In the genomic region with DNA sequence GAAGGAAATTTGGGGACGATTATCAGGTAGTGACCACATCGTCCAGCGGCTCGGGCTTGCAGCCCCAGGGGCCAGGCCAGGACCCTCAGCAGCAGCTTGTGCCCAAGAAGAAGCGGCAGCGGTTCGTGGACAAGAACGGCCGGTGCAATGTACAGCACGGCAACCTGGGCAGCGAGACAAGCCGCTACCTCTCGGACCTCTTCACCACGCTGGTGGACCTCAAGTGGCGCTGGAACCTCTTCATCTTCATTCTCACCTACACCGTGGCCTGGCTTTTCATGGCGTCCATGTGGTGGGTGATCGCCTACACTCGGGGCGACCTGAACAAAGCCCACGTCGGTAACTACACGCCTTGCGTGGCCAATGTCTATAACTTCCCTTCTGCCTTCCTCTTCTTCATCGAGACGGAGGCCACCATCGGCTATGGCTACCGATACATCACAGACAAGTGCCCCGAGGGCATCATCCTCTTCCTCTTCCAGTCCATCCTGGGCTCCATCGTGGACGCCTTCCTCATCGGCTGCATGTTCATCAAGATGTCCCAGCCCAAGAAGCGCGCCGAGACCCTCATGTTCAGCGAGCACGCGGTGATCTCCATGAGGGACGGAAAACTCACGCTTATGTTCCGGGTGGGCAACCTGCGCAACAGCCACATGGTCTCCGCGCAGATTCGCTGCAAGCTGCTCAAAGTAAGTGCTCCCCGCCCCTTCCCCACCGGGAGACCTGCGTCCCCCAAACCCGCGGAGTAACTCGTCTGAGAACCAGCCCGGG, we compare ENCODE assay signal across 9 cellular contexts. TPM values are rescaled to one million over a fixed set of nuclear protein-coding genes. Genes with fewer than 3 reads are reported as not detected.
DNase-seq lines count a peak whose midpoint lies in the region; TF ChIP-seq lines count a peak whose summit lies in the region.
"Had no signal": no experiment of that assay in that cellular context is flagged by ENCODE, and none has a peak within 500 bp of the region (broad histone marks: within the 10 kb centered on the region; RNA-seq: fewer than 3 reads in every experiment).

No MANE protein-coding gene starts in this region.

- peaks cover 9% of the 10 kb centered on the region for H3K9me3 Mint-ChIP-seq in Caco-2 (ENCODE audit: unreplicated experiment)

- H3K9me3 ChIP-seq in Caco-2: no peaks in the 10 kb centered on the region
- H3K9me3 ChIP-seq in right atrium auricular region: no peaks in the 10 kb centered on the region
- no peaks in the 10 kb centered on the region for H3K9me3 ChIP-seq in parathyroid adenoma (ENCODE audit: control insufficient read depth, low read length)

- no peaks in the 10 kb centered on the region for H3K4me1 Mint-ChIP-seq in Caco-2 (ENCODE audit: low read depth, unreplicated experiment)

- H3K4me1 ChIP-seq in Caco-2: 0 out of 2 replicates have a peak, but pooled peaks cover 6% of the 10 kb centered on the region
- peaks cover 0 to 22% of the 10 kb centered on the region in 2 donors for H3K4me1 ChIP-seq in right atrium auricular region
- no peaks in the 10 kb centered on the region for H3K4me1 ChIP-seq in parathyroid adenoma

- H3K27me3 ChIP-seq in Caco-2 (replicated peaks; ENCODE audit: control insufficient read depth, insufficient read depth, low read length) (no peaks in the 10 kb centered on the region), right atrium auricular region (peaks cover 0 to 5% of the 10 kb centered on the region in 2 donors), parathyroid adenoma (ENCODE audit: control insufficient read depth, insufficient read depth, low read length) (peaks cover 3% of the 10 kb centered on the region)

- H3K9ac ChIP-seq in parathyroid adenoma: no peak overlapping the region

- no TSS peak for BruUV-seq in Caco-2 (replicated peaks; lab: Mats Ljungman, UMichigan)

- H3K4me3 Mint-ChIP-seq in Caco-2 (ENCODE audit: unreplicated experiment): peak overlapping the region; percentile 42
- H3K4me3 Mint-ChIP-seq: stimulated activated naive CD8-positive, alpha-beta T cell treated with anti-CD3 and anti-CD28 coated beads, Interleukin-15, Interleukin-2, amounts not matched to agents 100 ng/mL and 50 ng/mL, for 24 hours had no signal

- peak overlapping the region; percentile 72 for H3K4me2 ChIP-seq in parathyroid adenoma (ENCODE audit: low read length)

- no peak overlapping the region for H3K27ac Mint-ChIP-seq in Caco-2 (ENCODE audit: unreplicated experiment)
- H3K27ac Mint-ChIP-seq: stimulated activated naive CD8-positive, alpha-beta T cell treated with anti-CD3 and anti-CD28 coated beads, Interleukin-15, Interleukin-2, amounts not matched to agents 100 ng/mL and 50 ng/mL, for 24 hours had no signal

- peaks cover 25% of the 10 kb centered on the region for H3K27me3 Mint-ChIP-seq in Caco-2 (ENCODE audit: insufficient read depth, unreplicated experiment)

- DNase-seq in Caco-2 (no peak), right atrium auricular region (ENCODE audit: low spot score) (no peak), ureter (ENCODE audit: low spot score) (no peak), cerebellum (ENCODE audit: low spot score) (no peak), NCI-H1092 treated with DMSO at 0.1 percent for 48 hours (lab: John Stamatoyannopoulos, UW) (no peak), NCI-H1930 (lab: John Stamatoyannopoulos, UW) (no peak)

- intact Hi-C loops in Caco-2 (cut with micrococcal nuclease; ENCODE audit: unreplicated experiment): no loop called here

- H3K4me3 ChIP-seq in Caco-2 (ENCODE audit: low read depth, low read length): no peak overlapping the region
- peak overlapping the region; percentile 58 to 60 for H3K4me3 ChIP-seq in right atrium auricular region
- peak overlapping the region; percentile 45 for H3K4me3 ChIP-seq in parathyroid adenoma (ENCODE audit: low read depth, low read length)

- H3K27ac ChIP-seq in VCaP (peak overlapping the region; percentile 83), right atrium auricular region (peak overlapping the region; percentile 78 to 97), parathyroid adenoma (no peak overlapping the region)

- no peaks in the 10 kb centered on the region for H3K79me2 ChIP-seq in parathyroid adenoma

- no peaks in the 10 kb centered on the region for H3K36me3 Mint-ChIP-seq in Caco-2 (ENCODE audit: insufficient read depth, unreplicated experiment)

- no peak for TF ChIP-seq CTCF in Caco-2 (IDR thresholded peaks at IDR 0.05; ENCODE audit: insufficient read depth in 1 of 2, low read depth in 1 of 2, low read length in 1 of 2, severe bottlenecking in 1 of 2, unreplicated experiment in 1 of 2)
- TF ChIP-seq CTCF in VCaP (conservative IDR thresholded peaks at IDR 0.05): no peak
- no peak for TF ChIP-seq CTCF in right atrium auricular region (IDR thresholded peaks at IDR 0.05)
- no peak for TF ChIP-seq CTCF in parathyroid adenoma (IDR thresholded peaks at IDR 0.05)

- CTCF ChIA-PET in Caco-2 (lab: Charles Lee): no interaction called here

- POLR2A ChIA-PET in Caco-2 (lab: Charles Lee): no interaction called here

- H3K36me3 ChIP-seq in Caco-2 (ENCODE audit: control insufficient read depth, insufficient read depth, low read length) (no peaks in the 10 kb centered on the region), right atrium auricular region (no peaks in the 10 kb centered on the region), parathyroid adenoma (ENCODE audit: control insufficient read depth, insufficient read depth, low read length) (no peaks in the 10 kb centered on the region)

- H2AFZ ChIP-seq in parathyroid adenoma: peak overlapping the region; percentile 88

RNA-seq across cellular contexts. Expression of gene KCNJ3, which starts 0.5 kb away (rescaled TPM):
- not detected in 2 replicates for total RNA-seq in Caco-2 (2022)
- 10 to 100 TPM; 46.5 to 73.3 TPM for total RNA-seq in right atrium auricular region
- 1.4 TPM for total RNA-seq in ureter
- total RNA-seq in cerebellum: 16.2 TPM
